8 cellular contexts compared by ENCODE assay signal in the genomic region with DNA sequence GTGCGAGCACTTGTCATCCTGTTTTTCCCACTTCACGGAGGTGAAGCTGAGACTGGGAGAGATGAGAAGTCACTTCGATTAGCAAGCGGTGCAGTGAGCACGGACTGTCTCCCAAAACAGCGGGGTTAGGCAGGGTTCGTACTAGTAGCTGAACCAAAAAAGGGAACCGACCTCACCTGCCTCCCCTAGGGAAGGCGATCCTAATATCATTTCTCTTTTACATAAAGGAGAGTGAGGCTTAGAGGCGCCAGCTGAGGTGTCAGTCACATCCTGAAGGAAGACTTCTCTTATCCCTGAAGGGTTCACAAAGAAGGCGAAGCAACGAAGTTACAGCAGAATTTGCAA. TPM values are rescaled to one million over a fixed set of nuclear protein-coding genes. Genes with fewer than 3 reads are reported as not detected.
DNase-seq lines count a peak whose midpoint lies in the region; ATAC-seq and TF ChIP-seq lines count a peak whose summit lies in the region.

No MANE protein-coding gene starts in this region.

- H3K27ac ChIP-seq in liver (ENCODE audit: low read depth in 1 of 2, low read length in 2 of 2) (peak overlapping the region in 1 of 2 donors; percentile 82), urinary bladder (ENCODE audit: low read depth) (no peak overlapping the region)

- peaks cover 24% of the 10 kb centered on the region for H3K36me3 Mint-ChIP-seq in activated T-helper 2 cell treated with anti-CD3 and anti-CD28 coated beads, Interferon-gamma antibody, Interleukin-2, Interleukin-4, amounts not matched to agents 10 μg/mL and 5 μg/mL and 100 μg/mL, durations not matched to agents 14 hours and 24 hours and 36 hours (ENCODE audit: low read depth)

- no peak for TF ChIP-seq RAD21 in liver (IDR thresholded peaks at IDR 0.05)

- H3K27ac Mint-ChIP-seq in activated T-helper 2 cell treated with anti-CD3 and anti-CD28 coated beads, Interferon-gamma antibody, Interleukin-2, Interleukin-4, amounts not matched to agents 10 μg/mL and 5 μg/mL and 100 μg/mL, durations not matched to agents 14 hours and 24 hours and 36 hours = peak overlapping the region; percentile 85

- no peaks in the 10 kb centered on the region for H3K9me3 ChIP-seq in liver (ENCODE audit: control insufficient read depth in 4 of 4, low read length in 3 of 4)

- peak; percentile 11 for ATAC-seq in GM18502 (IDR thresholded peaks at IDR 0.05; ENCODE audit: poor library complexity, unreplicated experiment)
- ATAC-seq in HG02852 (IDR thresholded peaks at IDR 0.05; ENCODE audit: unreplicated experiment) = peak; percentile 5

- H3K9ac ChIP-seq in liver (ENCODE audit: low read depth in 1 of 2, low read length in 2 of 2) = no peak overlapping the region

- H3K36me3 ChIP-seq in liver (ENCODE audit: control insufficient read depth in 4 of 4, insufficient read depth in 3 of 4, low read depth in 1 of 4, low read length in 3 of 4) (peaks cover 0 to 6% (median 2%) of the 10 kb centered on the region in 4 donors), urinary bladder (ENCODE audit: insufficient read depth) (no peaks in the 10 kb centered on the region)

- peak overlapping the region; percentile 92 for H3K4me3 Mint-ChIP-seq in activated T-helper 2 cell treated with anti-CD3 and anti-CD28 coated beads, Interferon-gamma antibody, Interleukin-2, Interleukin-4, amounts not matched to agents 10 μg/mL and 5 μg/mL and 100 μg/mL, durations not matched to agents 14 hours and 24 hours and 36 hours (ENCODE audit: low read depth)

- DNase-seq in activated T-helper 2 cell treated with anti-CD3 and anti-CD28 coated beads, Interferon-gamma antibody, Interleukin-2, Interleukin-4, amounts not matched to agents 10 μg/mL and 5 μg/mL and 100 μg/mL, durations not matched to agents 14 hours and 24 hours and 36 hours (ENCODE audit: low spot score) = no peak
- DNase-seq in DMS79 (lab: John Stamatoyannopoulos, UW) (no peak), NCI-H1105 (lab: John Stamatoyannopoulos, UW) (no peak), NCI-H2107 treated with DMSO at 0.1 percent for 48 hours (lab: John Stamatoyannopoulos, UW; ENCODE audit: unreplicated experiment) (no peak)

- H3K4me1 Mint-ChIP-seq in activated T-helper 2 cell treated with anti-CD3 and anti-CD28 coated beads, Interferon-gamma antibody, Interleukin-2, Interleukin-4, amounts not matched to agents 10 μg/mL and 5 μg/mL and 100 μg/mL, durations not matched to agents 14 hours and 24 hours and 36 hours (ENCODE audit: low read depth) = peaks cover 26% of the 10 kb centered on the region

- H3K27me3 ChIP-seq in liver (ENCODE audit: control insufficient read depth in 4 of 4, insufficient read depth in 4 of 4, low read length in 3 of 4) = no peaks in the 10 kb centered on the region

- intact Hi-C loops in activated T-helper 2 cell treated with anti-CD3 and anti-CD28 coated beads, Interferon-gamma antibody, Interleukin-2, Interleukin-4, amounts not matched to agents 10 μg/mL and 5 μg/mL and 100 μg/mL, durations not matched to agents 14 hours and 24 hours and 36 hours (cut with micrococcal nuclease) = loop anchor here (5.0 kb wide), 1 partner anchor 175 kb away; a partner anchor contains a TSS

- no peaks in the 10 kb centered on the region for H3K27me3 Mint-ChIP-seq in activated T-helper 2 cell treated with anti-CD3 and anti-CD28 coated beads, Interferon-gamma antibody, Interleukin-2, Interleukin-4, amounts not matched to agents 10 μg/mL and 5 μg/mL and 100 μg/mL, durations not matched to agents 14 hours and 24 hours and 36 hours (ENCODE audit: low read depth)

- H3K9me3 Mint-ChIP-seq in activated T-helper 2 cell treated with anti-CD3 and anti-CD28 coated beads, Interferon-gamma antibody, Interleukin-2, Interleukin-4, amounts not matched to agents 10 μg/mL and 5 μg/mL and 100 μg/mL, durations not matched to agents 14 hours and 24 hours and 36 hours = no peaks in the 10 kb centered on the region

- WGBS in liver = 36% methylated on average over 12 of the region's 12 CpGs
- 38% methylated on average over 12 of the region's 12 CpGs for WGBS in urinary bladder

- H3K4me1 ChIP-seq in liver (ENCODE audit: control insufficient read depth in 4 of 4, insufficient read depth in 4 of 4, low read length in 3 of 4) (peaks cover 6 to 32% (median 15%) of the 10 kb centered on the region in 4 donors), urinary bladder (ENCODE audit: insufficient read depth) (no peaks in the 10 kb centered on the region)

- H3K4me3 ChIP-seq in liver (ENCODE audit: low read depth in 1 of 3, low read length in 3 of 3) (peak overlapping the region; percentile 48 to 97 (median 68)), urinary bladder (ENCODE audit: low read depth, low read length) (peak overlapping the region; percentile 81)

- no peak for TF ChIP-seq CTCF in liver (IDR thresholded peaks at IDR 0.05; ENCODE audit: low read depth, low read length, missing input control)

TF ChIP-seq in liver, 16 proteins besides CTCF, POLR2A, EP300 and RAD21 (continues in another document):
- TF ChIP-seq, protein P1, sequence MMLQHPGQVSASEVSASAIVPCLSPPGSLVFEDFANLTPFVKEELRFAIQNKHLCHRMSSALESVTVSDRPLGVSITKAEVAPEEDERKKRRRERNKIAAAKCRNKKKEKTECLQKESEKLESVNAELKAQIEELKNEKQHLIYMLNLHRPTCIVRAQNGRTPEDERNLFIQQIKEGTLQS (IDR thresholded peaks at IDR 0.05) = no peak
- TF ChIP-seq NR2F2 (IDR thresholded peaks at IDR 0.05) (no peak), FOXA2 (IDR thresholded peaks at IDR 0.05) (no peak), HNF4G (IDR thresholded peaks at IDR 0.05) (no peak), RXRA (IDR thresholded peaks at IDR 0.05) (no peak), FOXA1 (IDR thresholded peaks at IDR 0.05) (no peak), SP1 (IDR thresholded peaks at IDR 0.05) (no peak), HNF4A (conservative IDR thresholded peaks at IDR 0.05) (no peak), TAF1 (conservative IDR thresholded peaks at IDR 0.05) (no peak), YY1 (IDR thresholded peaks at IDR 0.05) (no peak), EGR1 (IDR thresholded peaks at IDR 0.05; ENCODE audit: low read depth in 2 of 2) (no peak)
- TF ChIP-seq, protein P2, sequence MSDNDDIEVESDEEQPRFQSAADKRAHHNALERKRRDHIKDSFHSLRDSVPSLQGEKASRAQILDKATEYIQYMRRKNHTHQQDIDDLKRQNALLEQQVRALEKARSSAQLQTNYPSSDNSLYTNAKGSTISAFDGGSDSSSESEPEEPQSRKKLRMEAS (IDR thresholded peaks at IDR 0.05) = no peak
- TF ChIP-seq, protein P3, sequence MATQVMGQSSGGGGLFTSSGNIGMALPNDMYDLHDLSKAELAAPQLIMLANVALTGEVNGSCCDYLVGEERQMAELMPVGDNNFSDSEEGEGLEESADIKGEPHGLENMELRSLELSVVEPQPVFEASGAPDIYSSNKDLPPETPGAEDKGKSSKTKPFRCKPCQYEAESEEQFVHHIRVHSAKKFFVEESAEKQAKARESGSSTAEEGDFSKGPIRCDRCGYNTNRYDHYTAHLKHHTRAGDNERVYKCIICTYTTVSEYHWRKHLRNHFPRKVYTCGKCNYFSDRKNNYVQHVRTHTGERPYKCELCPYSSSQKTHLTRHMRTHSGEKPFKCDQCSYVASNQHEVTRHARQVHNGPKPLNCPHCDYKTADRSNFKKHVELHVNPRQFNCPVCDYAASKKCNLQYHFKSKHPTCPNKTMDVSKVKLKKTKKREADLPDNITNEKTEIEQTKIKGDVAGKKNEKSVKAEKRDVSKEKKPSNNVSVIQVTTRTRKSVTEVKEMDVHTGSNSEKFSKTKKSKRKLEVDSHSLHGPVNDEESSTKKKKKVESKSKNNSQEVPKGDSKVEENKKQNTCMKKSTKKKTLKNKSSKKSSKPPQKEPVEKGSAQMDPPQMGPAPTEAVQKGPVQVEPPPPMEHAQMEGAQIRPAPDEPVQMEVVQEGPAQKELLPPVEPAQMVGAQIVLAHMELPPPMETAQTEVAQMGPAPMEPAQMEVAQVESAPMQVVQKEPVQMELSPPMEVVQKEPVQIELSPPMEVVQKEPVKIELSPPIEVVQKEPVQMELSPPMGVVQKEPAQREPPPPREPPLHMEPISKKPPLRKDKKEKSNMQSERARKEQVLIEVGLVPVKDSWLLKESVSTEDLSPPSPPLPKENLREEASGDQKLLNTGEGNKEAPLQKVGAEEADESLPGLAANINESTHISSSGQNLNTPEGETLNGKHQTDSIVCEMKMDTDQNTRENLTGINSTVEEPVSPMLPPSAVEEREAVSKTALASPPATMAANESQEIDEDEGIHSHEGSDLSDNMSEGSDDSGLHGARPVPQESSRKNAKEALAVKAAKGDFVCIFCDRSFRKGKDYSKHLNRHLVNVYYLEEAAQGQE (IDR thresholded peaks at IDR 0.05) = no peak

RNA-seq across cellular contexts. Expression of a gene that starts 0.5 kb away (rescaled TPM):
- 55.5 and 61.3 TPM in 2 replicates for total RNA-seq in activated T-helper 2 cell treated with anti-CD3 and anti-CD28 coated beads, Interferon-gamma antibody, Interleukin-2, Interleukin-4, amounts not matched to agents 10 μg/mL and 5 μg/mL and 100 μg/mL, durations not matched to agents 14 hours and 24 hours and 36 hours
- total RNA-seq in liver = 10 to 100 TPM; 31.1 to 31.8 TPM
- 10 to 100 TPM; 25.7 to 37.2 TPM for polyA plus RNA-seq in liver
- 38.1 TPM for total RNA-seq in urinary bladder
- polyA plus RNA-seq in urinary bladder = 91.8 TPM

RNA-seq across cellular contexts. Expression of a gene that starts 3.2 kb away (rescaled TPM):
- total RNA-seq in activated T-helper 2 cell treated with anti-CD3 and anti-CD28 coated beads, Interferon-gamma antibody, Interleukin-2, Interleukin-4, amounts not matched to agents 10 μg/mL and 5 μg/mL and 100 μg/mL, durations not matched to agents 14 hours and 24 hours and 36 hours = 22.3 TPM in 2 replicates
- 1 to 10 TPM; 2.1 to 2.2 TPM for total RNA-seq in liver
- polyA plus RNA-seq in liver = under 1 TPM; 0.35 to 0.93 TPM
- total RNA-seq in urinary bladder = 20.8 TPM
- polyA plus RNA-seq in urinary bladder = 3.6 TPM

RNA-seq across cellular contexts. Expression of a gene that starts 26.3 kb away (rescaled TPM):
- total RNA-seq in activated T-helper 2 cell treated with anti-CD3 and anti-CD28 coated beads, Interferon-gamma antibody, Interleukin-2, Interleukin-4, amounts not matched to agents 10 μg/mL and 5 μg/mL and 100 μg/mL, durations not matched to agents 14 hours and 24 hours and 36 hours = 79.6 and 84.0 TPM in 2 replicates
- 10 to 100 TPM in 1 of 2 donors, 1 to 10 TPM in 1; 6.1 to 11.1 TPM for total RNA-seq in liver
- 10 to 100 TPM; 23.3 to 41.2 TPM for polyA plus RNA-seq in liver
- total RNA-seq in urinary bladder = 3.2 TPM
- polyA plus RNA-seq in urinary bladder = 27.9 TPM

RNA-seq across cellular contexts. Expression of a gene that starts 26.5 kb away (rescaled TPM):
- 102 and 105 TPM in 2 replicates for total RNA-seq in activated T-helper 2 cell treated with anti-CD3 and anti-CD28 coated beads, Interferon-gamma antibody, Interleukin-2, Interleukin-4, amounts not matched to agents 10 μg/mL and 5 μg/mL and 100 μg/mL, durations not matched to agents 14 hours and 24 hours and 36 hours
- total RNA-seq in liver (10 to 100 TPM; 18.4 to 42.6 TPM), urinary bladder (62.0 TPM)
- polyA plus RNA-seq in liver (100 to 1,000 TPM in 1 of 2 donors, 10 to 100 TPM in 1; 93.0 to 127 TPM), urinary bladder (188 TPM)

RNA-seq across cellular contexts. Expression of a gene that starts 54.3 kb away (rescaled TPM):
- 47.9 and 57.9 TPM in 2 replicates for total RNA-seq in activated T-helper 2 cell treated with anti-CD3 and anti-CD28 coated beads, Interferon-gamma antibody, Interleukin-2, Interleukin-4, amounts not matched to agents 10 μg/mL and 5 μg/mL and 100 μg/mL, durations not matched to agents 14 hours and 24 hours and 36 hours
- total RNA-seq in liver (10 to 100 TPM; 14.2 to 30.9 TPM), urinary bladder (29.6 TPM)
- polyA plus RNA-seq in liver (10 to 100 TPM; 46.2 to 49.4 TPM), urinary bladder (146 TPM)
